Comparison of ENCODE assay signal across 1 cellular context in the genomic region with DNA sequence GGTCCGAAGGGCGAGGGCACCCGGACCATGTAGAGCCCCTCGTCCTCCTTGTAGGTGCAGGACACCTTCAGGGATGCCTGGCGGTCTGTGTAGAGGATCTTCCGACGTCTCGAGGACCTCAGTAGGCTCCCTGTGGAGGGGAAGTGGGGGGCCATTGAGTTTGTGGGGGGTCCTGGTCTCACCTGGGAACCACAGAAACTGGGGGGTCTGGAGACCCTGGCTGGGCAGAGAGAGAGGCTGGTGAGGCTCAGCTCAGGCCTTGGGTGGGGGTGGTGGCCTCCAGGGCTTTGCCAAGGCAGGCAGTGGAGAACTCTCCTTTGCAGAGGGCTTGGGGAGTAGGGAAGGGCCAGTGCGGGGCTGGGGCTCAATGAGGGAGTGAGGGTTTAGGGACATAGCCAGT.
TF ChIP-seq lines count a peak whose summit lies in the region.

No MANE protein-coding gene starts in this region.

TF ChIP-seq in H1, 55 proteins besides CTCF, POLR2A, EP300 and RAD21:
- TF ChIP-seq TBP (IDR thresholded peaks at IDR 0.05; ENCODE audit: low read depth, low read length), result no peak
- TF ChIP-seq, protein P1, sequence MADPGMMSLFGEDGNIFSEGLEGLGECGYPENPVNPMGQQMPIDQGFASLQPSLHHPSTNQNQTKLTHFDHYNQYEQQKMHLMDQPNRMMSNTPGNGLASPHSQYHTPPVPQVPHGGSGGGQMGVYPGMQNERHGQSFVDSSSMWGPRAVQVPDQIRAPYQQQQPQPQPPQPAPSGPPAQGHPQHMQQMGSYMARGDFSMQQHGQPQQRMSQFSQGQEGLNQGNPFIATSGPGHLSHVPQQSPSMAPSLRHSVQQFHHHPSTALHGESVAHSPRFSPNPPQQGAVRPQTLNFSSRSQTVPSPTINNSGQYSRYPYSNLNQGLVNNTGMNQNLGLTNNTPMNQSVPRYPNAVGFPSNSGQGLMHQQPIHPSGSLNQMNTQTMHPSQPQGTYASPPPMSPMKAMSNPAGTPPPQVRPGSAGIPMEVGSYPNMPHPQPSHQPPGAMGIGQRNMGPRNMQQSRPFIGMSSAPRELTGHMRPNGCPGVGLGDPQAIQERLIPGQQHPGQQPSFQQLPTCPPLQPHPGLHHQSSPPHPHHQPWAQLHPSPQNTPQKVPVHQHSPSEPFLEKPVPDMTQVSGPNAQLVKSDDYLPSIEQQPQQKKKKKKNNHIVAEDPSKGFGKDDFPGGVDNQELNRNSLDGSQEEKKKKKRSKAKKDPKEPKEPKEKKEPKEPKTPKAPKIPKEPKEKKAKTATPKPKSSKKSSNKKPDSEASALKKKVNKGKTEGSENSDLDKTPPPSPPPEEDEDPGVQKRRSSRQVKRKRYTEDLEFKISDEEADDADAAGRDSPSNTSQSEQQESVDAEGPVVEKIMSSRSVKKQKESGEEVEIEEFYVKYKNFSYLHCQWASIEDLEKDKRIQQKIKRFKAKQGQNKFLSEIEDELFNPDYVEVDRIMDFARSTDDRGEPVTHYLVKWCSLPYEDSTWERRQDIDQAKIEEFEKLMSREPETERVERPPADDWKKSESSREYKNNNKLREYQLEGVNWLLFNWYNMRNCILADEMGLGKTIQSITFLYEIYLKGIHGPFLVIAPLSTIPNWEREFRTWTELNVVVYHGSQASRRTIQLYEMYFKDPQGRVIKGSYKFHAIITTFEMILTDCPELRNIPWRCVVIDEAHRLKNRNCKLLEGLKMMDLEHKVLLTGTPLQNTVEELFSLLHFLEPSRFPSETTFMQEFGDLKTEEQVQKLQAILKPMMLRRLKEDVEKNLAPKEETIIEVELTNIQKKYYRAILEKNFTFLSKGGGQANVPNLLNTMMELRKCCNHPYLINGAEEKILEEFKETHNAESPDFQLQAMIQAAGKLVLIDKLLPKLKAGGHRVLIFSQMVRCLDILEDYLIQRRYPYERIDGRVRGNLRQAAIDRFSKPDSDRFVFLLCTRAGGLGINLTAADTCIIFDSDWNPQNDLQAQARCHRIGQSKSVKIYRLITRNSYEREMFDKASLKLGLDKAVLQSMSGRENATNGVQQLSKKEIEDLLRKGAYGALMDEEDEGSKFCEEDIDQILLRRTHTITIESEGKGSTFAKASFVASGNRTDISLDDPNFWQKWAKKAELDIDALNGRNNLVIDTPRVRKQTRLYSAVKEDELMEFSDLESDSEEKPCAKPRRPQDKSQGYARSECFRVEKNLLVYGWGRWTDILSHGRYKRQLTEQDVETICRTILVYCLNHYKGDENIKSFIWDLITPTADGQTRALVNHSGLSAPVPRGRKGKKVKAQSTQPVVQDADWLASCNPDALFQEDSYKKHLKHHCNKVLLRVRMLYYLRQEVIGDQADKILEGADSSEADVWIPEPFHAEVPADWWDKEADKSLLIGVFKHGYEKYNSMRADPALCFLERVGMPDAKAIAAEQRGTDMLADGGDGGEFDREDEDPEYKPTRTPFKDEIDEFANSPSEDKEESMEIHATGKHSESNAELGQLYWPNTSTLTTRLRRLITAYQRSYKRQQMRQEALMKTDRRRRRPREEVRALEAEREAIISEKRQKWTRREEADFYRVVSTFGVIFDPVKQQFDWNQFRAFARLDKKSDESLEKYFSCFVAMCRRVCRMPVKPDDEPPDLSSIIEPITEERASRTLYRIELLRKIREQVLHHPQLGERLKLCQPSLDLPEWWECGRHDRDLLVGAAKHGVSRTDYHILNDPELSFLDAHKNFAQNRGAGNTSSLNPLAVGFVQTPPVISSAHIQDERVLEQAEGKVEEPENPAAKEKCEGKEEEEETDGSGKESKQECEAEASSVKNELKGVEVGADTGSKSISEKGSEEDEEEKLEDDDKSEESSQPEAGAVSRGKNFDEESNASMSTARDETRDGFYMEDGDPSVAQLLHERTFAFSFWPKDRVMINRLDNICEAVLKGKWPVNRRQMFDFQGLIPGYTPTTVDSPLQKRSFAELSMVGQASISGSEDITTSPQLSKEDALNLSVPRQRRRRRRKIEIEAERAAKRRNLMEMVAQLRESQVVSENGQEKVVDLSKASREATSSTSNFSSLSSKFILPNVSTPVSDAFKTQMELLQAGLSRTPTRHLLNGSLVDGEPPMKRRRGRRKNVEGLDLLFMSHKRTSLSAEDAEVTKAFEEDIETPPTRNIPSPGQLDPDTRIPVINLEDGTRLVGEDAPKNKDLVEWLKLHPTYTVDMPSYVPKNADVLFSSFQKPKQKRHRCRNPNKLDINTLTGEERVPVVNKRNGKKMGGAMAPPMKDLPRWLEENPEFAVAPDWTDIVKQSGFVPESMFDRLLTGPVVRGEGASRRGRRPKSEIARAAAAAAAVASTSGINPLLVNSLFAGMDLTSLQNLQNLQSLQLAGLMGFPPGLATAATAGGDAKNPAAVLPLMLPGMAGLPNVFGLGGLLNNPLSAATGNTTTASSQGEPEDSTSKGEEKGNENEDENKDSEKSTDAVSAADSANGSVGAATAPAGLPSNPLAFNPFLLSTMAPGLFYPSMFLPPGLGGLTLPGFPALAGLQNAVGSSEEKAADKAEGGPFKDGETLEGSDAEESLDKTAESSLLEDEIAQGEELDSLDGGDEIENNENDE (IDR thresholded peaks at IDR 0.05; ENCODE audit: insufficient replicate concordance, low read length), result no peak
- TF ChIP-seq CBX8 (IDR thresholded peaks at IDR 0.05; ENCODE audit: borderline replicate concordance, low read depth, low read length), result no peak
- no peak for TF ChIP-seq SIX5 (IDR thresholded peaks at IDR 0.05; ENCODE audit: low read depth, low read length)
- no peak for TF ChIP-seq PHF8 (conservative IDR thresholded peaks at IDR 0.05; ENCODE audit: low read depth, low read length)
- TF ChIP-seq KDM5A (IDR thresholded peaks at IDR 0.05; ENCODE audit: low read length), result no peak
- no peak for TF ChIP-seq CEBPB (IDR thresholded peaks at IDR 0.05; ENCODE audit: low read depth, low read length)
- no peak for TF ChIP-seq CREB1 (IDR thresholded peaks at IDR 0.05)
- no peak for TF ChIP-seq POU5F1 (IDR thresholded peaks at IDR 0.05; ENCODE audit: low read depth, low read length)
- TF ChIP-seq SIRT6 (IDR thresholded peaks at IDR 0.05; ENCODE audit: low read length), result no peak
- no peak for TF ChIP-seq NANOG (IDR thresholded peaks at IDR 0.05; ENCODE audit: insufficient read depth, low read depth, low read length, poor library complexity, severe bottlenecking)
- TF ChIP-seq SAP30 (IDR thresholded peaks at IDR 0.05; ENCODE audit: insufficient read depth, insufficient replicate concordance, low read length), result no peak
- no peak for TF ChIP-seq BCL11A (IDR thresholded peaks at IDR 0.05; ENCODE audit: low read depth in 2 of 2, low read length in 2 of 2)
- TF ChIP-seq ASH2L (IDR thresholded peaks at IDR 0.05; ENCODE audit: low read length), result no peak
- TF ChIP-seq TCF12 (IDR thresholded peaks at IDR 0.05; ENCODE audit: low read depth, low read length), result no peak
- TF ChIP-seq ZNF274 (IDR thresholded peaks at IDR 0.05; ENCODE audit: borderline replicate concordance, extremely low read depth, low read length), result no peak
- TF ChIP-seq, protein P2, sequence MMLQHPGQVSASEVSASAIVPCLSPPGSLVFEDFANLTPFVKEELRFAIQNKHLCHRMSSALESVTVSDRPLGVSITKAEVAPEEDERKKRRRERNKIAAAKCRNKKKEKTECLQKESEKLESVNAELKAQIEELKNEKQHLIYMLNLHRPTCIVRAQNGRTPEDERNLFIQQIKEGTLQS (IDR thresholded peaks at IDR 0.05; ENCODE audit: insufficient read depth, low read depth, low read length), result no peak
- no peak for TF ChIP-seq CTBP2 (IDR thresholded peaks at IDR 0.05; ENCODE audit: borderline replicate concordance, insufficient read depth, insufficient read length, low read length)
- TF ChIP-seq CHD1 (IDR thresholded peaks at IDR 0.05; ENCODE audit: low read depth, low read length), result no peak
- TF ChIP-seq MAFK (IDR thresholded peaks at IDR 0.05; ENCODE audit: low read depth, low read length), result no peak
